In genomic region chr1:83763281-83764095, GRCh38 we compare ENCODE assay signal across 12 cellular contexts.
"Had no signal": no experiment of that assay in that cellular context is flagged by ENCODE, and none has a peak within 500 bp of the region (broad histone marks: within the 10 kb centered on the region; RNA-seq: fewer than 3 reads in every experiment).

No MANE protein-coding gene starts in this region.

- H3K27me3 ChIP-seq: colonic mucosa, foreskin keratinocyte, ovary, upper lobe of right lung had no signal

- H3K9me3 ChIP-seq: colonic mucosa, ovary, upper lobe of right lung had no signal

- H3K27ac ChIP-seq: colonic mucosa, foreskin keratinocyte, ovary, upper lobe of right lung had no signal

- DNase-seq: activated CD4-positive, alpha-beta T cell treated with anti-CD3 and anti-CD28 coated beads for 48 hours; activated CD8-positive, alpha-beta T cell treated with anti-CD3 and anti-CD28 coated beads, Interleukin-2, amount 10 ng/mL, durations not matched to agents 7 days and 5 days; activated naive CD4-positive, alpha-beta T cell treated with Interleukin-2 at 50 U/mL for 16 hours; activated naive CD8-positive, alpha-beta T cell treated with anti-CD3 and anti-CD28 coated beads, Interleukin-2, amount 50 U/mL, for 24 hours; colonic mucosa; left ventricle myocardium superior; nephron progenitor cell; ovary; stimulated activated CD4-positive, alpha-beta T cell treated with anti-CD3 and anti-CD28 coated beads, Interleukin-15, amount 100 ng/mL, for 24 hours; stimulated activated CD4-positive, alpha-beta T cell treated with anti-CD3 and anti-CD28 coated beads, Interleukin-4, amount 100 ng/mL, for 24 hours; upper lobe of right lung had no signal

- ATAC-seq: activated CD8-positive, alpha-beta T cell treated with anti-CD3 and anti-CD28 coated beads, Interleukin-2, amount 10 ng/mL, durations not matched to agents 7 days and 5 days; activated naive CD8-positive, alpha-beta T cell treated with anti-CD3 and anti-CD28 coated beads, Interleukin-2, amount 50 U/mL, for 24 hours; foreskin keratinocyte; left ventricle myocardium superior; upper lobe of right lung had no signal

- H3K36me3 ChIP-seq: colonic mucosa, ovary, upper lobe of right lung had no signal

- H3K4me1 ChIP-seq: colonic mucosa, foreskin keratinocyte, upper lobe of right lung had no signal

- H3K4me3 ChIP-seq: colonic mucosa, ovary, upper lobe of right lung had no signal
